In the genomic region with DNA sequence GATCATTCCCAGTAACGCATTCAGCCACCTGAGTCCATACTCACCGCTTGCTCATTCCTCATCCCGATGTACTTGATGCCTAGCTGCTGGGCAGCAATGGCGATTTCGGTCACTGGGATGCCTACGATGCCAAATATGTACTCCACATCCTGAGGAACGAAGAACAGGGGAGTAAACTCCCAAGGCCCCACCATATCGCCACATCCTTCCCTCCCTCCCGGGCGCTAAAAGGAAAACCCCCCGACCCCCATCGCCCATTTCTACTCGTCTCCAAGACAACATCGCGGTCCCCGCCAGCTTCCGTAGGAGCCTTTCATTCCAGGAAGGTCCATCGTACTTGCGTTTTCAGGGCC, we compare ENCODE assay signal across 8 cellular contexts.
DNase-seq lines count a peak whose midpoint lies in the region; ATAC-seq and TF ChIP-seq lines count a peak whose summit lies in the region.

No MANE protein-coding gene starts in this region.

- peak overlapping the region; percentile 99 for H3K27ac Mint-ChIP-seq in effector memory CD8-positive, alpha-beta T cell
- H3K27ac Mint-ChIP-seq in nephron = peak overlapping the region; percentile 89 to 99 (median 98)

- no peak for DNase-seq in LNCaP clone FGC (ENCODE audit: low read depth)
- no peak for DNase-seq in effector memory CD8-positive, alpha-beta T cell
- DNase-seq in NCI-H2196 treated with DMSO at 0.1 percent for 48 hours (lab: John Stamatoyannopoulos, UW; ENCODE audit: unreplicated experiment) = no peak
- DNase-seq in DMS53 (lab: John Stamatoyannopoulos, UW) = no peak
- no peak for DNase-seq in NCI-H82 (lab: John Stamatoyannopoulos, UW)

- H3K4me3 ChIP-seq in LNCaP clone FGC (ENCODE audit: low read depth, low read length) = peak overlapping the region; percentile 100

- H3K36me3 Mint-ChIP-seq in effector memory CD8-positive, alpha-beta T cell (ENCODE audit: insufficient read depth) = peaks cover 46% of the 10 kb centered on the region
- peaks cover 48% of the 10 kb centered on the region for H3K36me3 Mint-ChIP-seq in nephron (ENCODE audit: low read depth)

- H3K4me1 Mint-ChIP-seq in effector memory CD8-positive, alpha-beta T cell (ENCODE audit: low read depth in 2 of 2) = peaks cover 38 to 48% of the 10 kb centered on the region in 2 donors
- H3K4me1 Mint-ChIP-seq in nephron = peaks cover 21% of the 10 kb centered on the region

- peak overlapping the region; percentile 77 for H3K27ac ChIP-seq in C4-2B

- peak overlapping the region; percentile 100 for H3K4me3 Mint-ChIP-seq in effector memory CD8-positive, alpha-beta T cell
- H3K4me3 Mint-ChIP-seq in nephron = peak overlapping the region; percentile 99 to 100 (median 100)

- TF ChIP-seq CTCF in C4-2B (conservative IDR thresholded peaks at IDR 0.05) (no peak), LNCaP clone FGC (IDR thresholded peaks at IDR 0.05; ENCODE audit: control insufficient read depth, extremely low read depth, insufficient read depth) (no peak), nephron (IDR thresholded peaks at IDR 0.05; ENCODE audit: unreplicated experiment in 3 of 3) (no peak)

- peak; percentile 4 for ATAC-seq in GM21717 (IDR thresholded peaks at IDR 0.05; ENCODE audit: unreplicated experiment)
- ATAC-seq in effector memory CD8-positive, alpha-beta T cell (replicated peaks) = peak; percentile 1

- no peaks in the 10 kb centered on the region for H3K9me3 Mint-ChIP-seq in effector memory CD8-positive, alpha-beta T cell
- H3K9me3 Mint-ChIP-seq in nephron = peaks cover 8% of the 10 kb centered on the region

- H3K27me3 Mint-ChIP-seq in effector memory CD8-positive, alpha-beta T cell = no peaks in the 10 kb centered on the region
- no peaks in the 10 kb centered on the region for H3K27me3 Mint-ChIP-seq in nephron (ENCODE audit: low read depth)
